Comparison of ENCODE assay signal across 17 cellular contexts in genomic region chr2:119250891-119251290, GRCh38. TPM values are rescaled to one million over a fixed set of nuclear protein-coding genes. Genes with fewer than 3 reads are reported as not detected.
DNase-seq lines count a peak whose midpoint lies in the region; ATAC-seq and TF ChIP-seq lines count a peak whose summit lies in the region.
"Had no signal": no experiment of that assay in that cellular context is flagged by ENCODE, and none has a peak within 500 bp of the region (broad histone marks: within the 10 kb centered on the region; RNA-seq: fewer than 3 reads in every experiment).

No MANE protein-coding gene starts in this region.

- H3K23me2 ChIP-seq in H9 (ENCODE audit: insufficient read length, low read depth, low read length, poor library complexity, severe bottlenecking): no peaks in the 10 kb centered on the region

- H3K9me3 Mint-ChIP-seq in H9: no peaks in the 10 kb centered on the region; a peak in 1 of 5 replicates
- H3K9me3 Mint-ChIP-seq: CD4-positive, alpha-beta T cell; HFFc6; IgD-negative memory B cell had no signal

- in situ Hi-C loops in IMR-90 (cut with MboI; ENCODE audit: low sequenced_read_pairs): loop anchor here (25.0 kb wide), 1 partner anchor 89 kb away; the partner anchor contains the start of gene C1QL2

- H3K18ac ChIP-seq in H9 (ENCODE audit: insufficient read length, low read depth, low read length) (no peak overlapping the region), IMR-90 (ENCODE audit: low read depth, low read length) (no peak overlapping the region)

- H3K36me3 ChIP-seq in IMR-90 (ENCODE audit: control insufficient read depth, insufficient read depth, low read length): 0 out of 2 replicates have a peak, but pooled peaks cover 1% of the 10 kb centered on the region
- H3K36me3 ChIP-seq in tibial nerve: peaks cover 0 to 22% (median 0%) of the 10 kb centered on the region in 3 donors

- H3K9ac ChIP-seq in H9 (ENCODE audit: extremely low read depth, insufficient read length, low read length) (no peak overlapping the region), IMR-90 (ENCODE audit: low read depth, low read length) (no peak overlapping the region)

- no peak overlapping the region for H2BK12ac ChIP-seq in H9 (ENCODE audit: insufficient read length, low read depth, low read length)

- POLR2A ChIA-PET in IMR-90 (lab: Charles Lee; ENCODE audit: unreplicated experiment): no interaction called here

- no peak for ATAC-seq in IMR-90 (ENCODE audit: low read depth)

- H3K79me1 ChIP-seq in H9 (ENCODE audit: insufficient read depth, low read depth, low read length, poor library complexity, severe bottlenecking): no peaks in the 10 kb centered on the region
- H3K79me1 ChIP-seq in IMR-90 (ENCODE audit: low read depth in 1 of 2, low read length in 2 of 2): peaks cover 0 to 31% of the 10 kb centered on the region in 2 experiments; a peak in 2 of 4 replicates

- peaks cover 31 to 49% (median 38%) of the 10 kb centered on the region in 3 experiments for H3K36me3 Mint-ChIP-seq in H9 (ENCODE audit: insufficient read depth in 1 of 3, low read depth in 3 of 3)

- no peak overlapping the region for H2AK9ac ChIP-seq in IMR-90 (replicated peaks; ENCODE audit: low read depth, low read length, poor library complexity)

- H3K9me3 ChIP-seq in H9 (ENCODE audit: control insufficient read depth, low read depth, low read length) (no peaks in the 10 kb centered on the region), IMR-90 (ENCODE audit: control insufficient read depth, insufficient read depth, low read length) (no peaks in the 10 kb centered on the region), tibial nerve (peaks cover 0 to 1% (median 0%) of the 10 kb centered on the region in 4 donors)
- H3K9me3 ChIP-seq: HAP-1 had no signal

- no peak overlapping the region for H4K91ac ChIP-seq in H9 (ENCODE audit: insufficient read length, low read depth, low read length)
- H4K91ac ChIP-seq in IMR-90 (ENCODE audit: insufficient read depth, low read depth, low read length): no peak overlapping the region

- WGBS in H9 (ENCODE audit: extremely low coverage, insufficient read length, low lambda C conversion rate): no CpG with 5 or more reads among the region's 6 CpGs
- WGBS in IMR-90 (ENCODE audit: extremely low coverage in 2 of 2, insufficient read length in 1 of 2), 2 experiments: no CpG with 5 or more reads among the region's 6 CpGs
- 86 to 88% methylated on average over 6 of the region's 6 CpGs for WGBS in tibial nerve, 2 donors

- TF ChIP-seq POLR2A in IMR-90 (IDR thresholded peaks at IDR 0.05; ENCODE audit: low read depth, low read length) (no peak), tibial nerve (IDR thresholded peaks at IDR 0.05) (no peak)

- CTCF ChIA-PET in IMR-90 (lab: Yijun Ruan, JAX): no interaction called here

- H2AK5ac ChIP-seq in H9 (ENCODE audit: insufficient read length, low read length) (no peak overlapping the region), IMR-90 (ENCODE audit: low read depth, low read length) (0 out of 2 replicates have a peak overlapping the region, but pooled peaks have one; percentile 6)

- no peaks in the 10 kb centered on the region for H3K27me3 Mint-ChIP-seq in H9 (ENCODE audit: low read depth)
- H3K27me3 Mint-ChIP-seq: B cell; CD4-positive, alpha-beta T cell; IgD-negative memory B cell had no signal

- H3K4me3 ChIP-seq in IMR-90 (ENCODE audit: insufficient read depth, low read depth, low read length) (no peak overlapping the region), tibial nerve (no peak overlapping the region)
- H3K4me3 ChIP-seq: HAP-1 had no signal

- H3K27me3 ChIP-seq in H9 (ENCODE audit: insufficient read depth, low read length) (no peaks in the 10 kb centered on the region), IMR-90 (ENCODE audit: control insufficient read depth, insufficient read depth, low read length) (no peaks in the 10 kb centered on the region), tibial nerve (no peaks in the 10 kb centered on the region)

- TF ChIP-seq RAD21 in IMR-90 (IDR thresholded peaks at IDR 0.05; ENCODE audit: low read length): no peak

- H4K5ac ChIP-seq in H9 (ENCODE audit: insufficient read length, low read depth, low read length) (no peak overlapping the region), IMR-90 (ENCODE audit: low read depth, low read length) (no peak overlapping the region)

- H3K4me1 ChIP-seq in H9 (ENCODE audit: insufficient read depth, low read length) (no peaks in the 10 kb centered on the region; the same call in 1 of the 2 replicates), IMR-90 (ENCODE audit: control insufficient read depth, insufficient read depth, low read length) (peaks cover 32% of the 10 kb centered on the region), tibial nerve (peaks cover 0 to 5% (median 0%) of the 10 kb centered on the region in 4 donors)

- H2AFZ ChIP-seq in H9 (ENCODE audit: low read length) (no peak overlapping the region), IMR-90 (replicated peaks; ENCODE audit: low read length, poor library complexity) (no peak overlapping the region)

- dilution Hi-C loops in IMR-90 (cut with HindIII; ENCODE audit: low sequenced_read_pairs, unreplicated experiment): no loop called here

- H3K4me3 Mint-ChIP-seq in H9: no peak overlapping the region
- H3K4me3 Mint-ChIP-seq: B cell; CD4-positive, alpha-beta T cell; HFFc6; IgD-negative memory B cell had no signal

- H3K9me1 ChIP-seq in IMR-90 (ENCODE audit: insufficient read depth, low read length): peaks cover 43% of the 10 kb centered on the region

- H3K27ac ChIP-seq in H9 (ENCODE audit: insufficient read length, low read depth, low read length) (no peak overlapping the region), IMR-90 (ENCODE audit: insufficient read depth, low read length) (no peak overlapping the region), tibial nerve (no peak overlapping the region)

- H2BK120ac ChIP-seq in H9 (ENCODE audit: low read depth, low read length, poor library complexity, severe bottlenecking) (no peak overlapping the region), IMR-90 (ENCODE audit: low read depth, low read length) (no peak overlapping the region)

- no peak overlapping the region for H4K8ac ChIP-seq in H9 (replicated peaks; ENCODE audit: insufficient read length, low read depth, low read length)
- no peak overlapping the region for H4K8ac ChIP-seq in IMR-90 (ENCODE audit: low read depth in 2 of 2, low read length in 2 of 2)

- H2BK15ac ChIP-seq in H9 (ENCODE audit: low read depth, low read length): no peak overlapping the region
- no peak overlapping the region for H2BK15ac ChIP-seq in IMR-90 (ENCODE audit: low read depth, low read length)

- H2BK20ac ChIP-seq in H9 (ENCODE audit: low read depth, low read length, poor library complexity, severe bottlenecking): no peak overlapping the region
- no peak overlapping the region for H2BK20ac ChIP-seq in IMR-90 (ENCODE audit: low read depth, low read length)

- H3K23ac ChIP-seq in H9 (ENCODE audit: insufficient read length, low read depth, low read length): no peak overlapping the region
- no peak overlapping the region for H3K23ac ChIP-seq in IMR-90 (ENCODE audit: low read depth, low read length)

- no peak overlapping the region for H3K14ac ChIP-seq in H9 (ENCODE audit: insufficient read depth, low read length)
- no peak overlapping the region for H3K14ac ChIP-seq in IMR-90 (replicated peaks; ENCODE audit: low read depth, low read length)

- H2BK5ac ChIP-seq in H9 (ENCODE audit: insufficient read length, low read length) (no peak overlapping the region), IMR-90 (ENCODE audit: low read depth, low read length, poor library complexity, severe bottlenecking) (no peak overlapping the region)

- no peaks in the 10 kb centered on the region for H3K79me2 ChIP-seq in H9 (ENCODE audit: insufficient read depth, low read length)

- peaks cover 41 to 52% of the 10 kb centered on the region in 2 experiments for H3K4me1 Mint-ChIP-seq in H9
- H3K4me1 Mint-ChIP-seq: B cell had no signal

- no peak overlapping the region for H3K4me2 ChIP-seq in H9 (ENCODE audit: insufficient read depth, insufficient read length, low read length)
- no peak overlapping the region for H3K4me2 ChIP-seq in IMR-90 (ENCODE audit: low read depth, low read length)

- H4K20me1 ChIP-seq in H9 (ENCODE audit: control insufficient read depth, insufficient read depth, insufficient read length) (no peaks in the 10 kb centered on the region), IMR-90 (ENCODE audit: insufficient read depth, low read length) (peaks cover 8% of the 10 kb centered on the region; the same call in 1 of the 2 replicates)

- H3K4ac ChIP-seq in H9 (ENCODE audit: low read depth, low read length) (no peak overlapping the region), IMR-90 (ENCODE audit: low read depth, low read length) (no peak overlapping the region; the same call in 1 of the 2 replicates)

- no peak for TF ChIP-seq EP300 in tibial nerve (IDR thresholded peaks at IDR 0.05)

- H3K56ac ChIP-seq in H9 (ENCODE audit: insufficient read length, low read depth, low read length) (no peak overlapping the region), IMR-90 (ENCODE audit: extremely low read depth, insufficient read depth, low read length) (no peak overlapping the region)

- intact Hi-C loops in IMR-90 (cut with micrococcal nuclease): no loop called here

- peak overlapping the region; percentile 89 to 92 (median 90); a peak in 4 of 7 replicates for H3K27ac Mint-ChIP-seq in H9
- H3K27ac Mint-ChIP-seq: B cell; CD4-positive, alpha-beta T cell; IgD-negative memory B cell had no signal

- TF ChIP-seq CTCF in H9 (conservative IDR thresholded peaks at IDR 0.05): no peak
- no peak for TF ChIP-seq CTCF in IMR-90 (conservative IDR thresholded peaks at IDR 0.05; ENCODE audit: low read depth, low read length)
- no peak for TF ChIP-seq CTCF in tibial nerve (IDR thresholded peaks at IDR 0.05)

- no peak overlapping the region for H3T11ph ChIP-seq in H9 (ENCODE audit: low read length)

- DNase-seq in H9: peak; percentile 11
- no peak for DNase-seq in IMR-90
- DNase-seq in ecto neural progenitor cell (ENCODE audit: low spot score): peak; percentile 40
- peak; percentile 82 for DNase-seq in mesenteric fat pad (ENCODE audit: low spot score)
- DNase-seq in tibial nerve (ENCODE audit: low spot score in 2 of 2): no peak
- DNase-seq in DMS153 treated with DMSO at 0.1 percent for 48 hours (lab: John Stamatoyannopoulos, UW; ENCODE audit: unreplicated experiment): no peak
- no peak for DNase-seq in NCI-H2171 (lab: John Stamatoyannopoulos, UW)
- DNase-seq: C1 segment of cervical spinal cord; CD4-positive, alpha-beta T cell; DMS153; DND-41; GDM1; GOT3; HFFc6 had no signal

- BruUV-seq in IMR-90 (replicated peaks; lab: Mats Ljungman, UMichigan): no TSS peak

TF ChIP-seq in IMR-90, 13 proteins besides CTCF, POLR2A, EP300 and RAD21 (continues in another document):
- no peak for TF ChIP-seq BHLHE40 (IDR thresholded peaks at IDR 0.05; ENCODE audit: low read depth, low read length)
- TF ChIP-seq MXI1 (IDR thresholded peaks at IDR 0.05; ENCODE audit: borderline replicate concordance, low read depth, low read length): no peak
- no peak for TF ChIP-seq FOS (IDR thresholded peaks at IDR 0.05; ENCODE audit: low read depth, low read length)

RNA-seq across cellular contexts. Expression of gene STEAP3, which starts 27.3 kb away (rescaled TPM):
- total RNA-seq in H9 (2021) (15.4 and 15.9 TPM in 2 replicates), IMR-90 (2012; rRNA removed) (18.9 and 19.4 TPM in 2 replicates), mesenteric fat pad (15.2 TPM), tibial nerve (10 to 100 TPM in 1 of 4 donors, 1 to 10 TPM in 3; 5.5 to 19.8 (median 8.1) TPM)
- 43.9 and 46.6 TPM in 2 replicates for polyA plus RNA-seq in IMR-90 (2012; rRNA removed)
- 19.1 and 50.3 TPM in 2 replicates for polyA plus RNA-seq in IMR-90 (2012; cell fraction: cytosol; rRNA removed)
- 35.5 and 93.9 TPM in 2 replicates for polyA plus RNA-seq in IMR-90 (2012; cell fraction: nucleus; rRNA removed; ENCODE audit: low replicate concordance)
- total RNA-seq: CD4-positive, alpha-beta T cell had no signal

Comparison
In these comparisons a context has a peak if more than half of its experiments do, and no peak if none do; other contexts are left out.
1. DNase-seq: peak in H9 (single experiment), ecto neural progenitor cell (single experiment) and mesenteric fat pad (single experiment); none in IMR-90 (single experiment), tibial nerve (0 of 2), DMS153 treated with DMSO at 0.1 percent for 48 hours (single experiment) and NCI-H2171 (single experiment).